In genomic region chr20:33466303-33466646, GRCh38 we compare ENCODE assay signal across 17 cellular contexts. TPM values are rescaled to one million over a fixed set of nuclear protein-coding genes. Genes with fewer than 3 reads are reported as not detected.
A peak's percentile ranks its signal among the peaks of the same experiment; 100 is the strongest.
DNase-seq lines count a peak whose midpoint lies in the region; ATAC-seq and TF ChIP-seq lines count a peak whose summit lies in the region.
"Had no signal": no experiment of that assay in that cellular context is flagged by ENCODE, and none has a peak within 500 bp of the region (broad histone marks: within the 10 kb centered on the region; RNA-seq: fewer than 3 reads in every experiment).

No MANE protein-coding gene starts in this region.

- H4K20me1 ChIP-seq in neural progenitor cell (ENCODE audit: low read depth): peaks cover 11% of the 10 kb centered on the region

- peaks cover 5% of the 10 kb centered on the region for H3F3A ChIP-seq in neural progenitor cell (ENCODE audit: low read depth)

- H3K4me1 ChIP-seq in neural progenitor cell: peaks cover 12% of the 10 kb centered on the region

- H3K4me1 Mint-ChIP-seq in neural progenitor cell: peaks cover 18% of the 10 kb centered on the region
- H3K4me1 Mint-ChIP-seq: CD4-positive, CD25-positive, alpha-beta regulatory T cell had no signal

- no peak overlapping the region for H3K9ac ChIP-seq in neural progenitor cell
- H3K9ac ChIP-seq: SK-N-SH had no signal

- H3K4me2 ChIP-seq in neural progenitor cell: no peak overlapping the region
- H3K4me2 ChIP-seq: SK-N-SH had no signal

- H3K27me3 Mint-ChIP-seq in neural progenitor cell (ENCODE audit: insufficient read depth, low read depth): peaks cover 9% of the 10 kb centered on the region
- H3K27me3 Mint-ChIP-seq: CD4-positive, CD25-positive, alpha-beta regulatory T cell had no signal

- H3K4me3 Mint-ChIP-seq in neural progenitor cell: no peak overlapping the region
- H3K4me3 Mint-ChIP-seq: CD4-positive, CD25-positive, alpha-beta regulatory T cell; HFFc6 had no signal

- peak overlapping the region; percentile 42 for H3K27ac Mint-ChIP-seq in neural progenitor cell
- H3K27ac Mint-ChIP-seq: CD4-positive, CD25-positive, alpha-beta regulatory T cell; HFFc6 had no signal

- H3K79me2 ChIP-seq in neural progenitor cell (ENCODE audit: low read depth): no peaks in the 10 kb centered on the region

- H3K9me3 Mint-ChIP-seq in neural progenitor cell: no peaks in the 10 kb centered on the region
- H3K9me3 Mint-ChIP-seq: CD4-positive, CD25-positive, alpha-beta regulatory T cell; HFFc6 had no signal

- TF ChIP-seq CTCF in neural progenitor cell (IDR thresholded peaks at IDR 0.05): no peak

- peak; percentile 14 for DNase-seq in NOMO-1 treated with DMSO at 0.1 percent for 48 hours (lab: John Stamatoyannopoulos, UW; ENCODE audit: unreplicated experiment)
- no peak for DNase-seq in NOMO-1 treated with dmso at 0.1 percent for 144 hours (lab: John Stamatoyannopoulos, UW; ENCODE audit: unreplicated experiment)
- DNase-seq in neural progenitor cell (ENCODE audit: low spot score): no peak
- DNase-seq in activated CD4-positive, alpha-beta T cell treated with anti-CD3 and anti-CD28 coated beads for 48 hours: no peak
- no peak for DNase-seq in HCEC 1CT
- DNase-seq in stimulated activated naive CD8-positive, alpha-beta T cell treated with anti-CD3 and anti-CD28 coated beads, Interleukin-15, Interleukin-2, amounts not matched to agents 100 U/mL and 50 U/mL, for 24 hours: no peak
- no peak for DNase-seq in NCI-H2107 treated with DMSO at 0.1 percent for 48 hours (lab: John Stamatoyannopoulos, UW; ENCODE audit: unreplicated experiment)
- DNase-seq: CD4-positive, CD25-positive, alpha-beta regulatory T cell; COR-L47; DND-41; HFFc6; MG63; NCI-H2081; SHP77; SK-N-SH had no signal

- peaks cover 16% of the 10 kb centered on the region for H3K27me3 ChIP-seq in neural progenitor cell
- H3K27me3 ChIP-seq: MG63 had no signal

- no peak overlapping the region for H3K4me3 ChIP-seq in neural progenitor cell
- H3K4me3 ChIP-seq: MG63 had no signal

- peak overlapping the region; percentile 95 for H3K27ac ChIP-seq in cingulate gyrus (ENCODE audit: low read depth, low read length)
- no peak overlapping the region for H3K27ac ChIP-seq in neural progenitor cell
- H3K27ac ChIP-seq: 22Rv1 had no signal

- no peak overlapping the region for H2AFZ ChIP-seq in neural progenitor cell (replicated peaks)

- no peaks in the 10 kb centered on the region for H3K36me3 ChIP-seq in neural progenitor cell
- H3K36me3 ChIP-seq: MG63 had no signal

- H3K9me3 ChIP-seq in neural progenitor cell (ENCODE audit: low read depth): no peaks in the 10 kb centered on the region
- H3K9me3 ChIP-seq: MG63, SK-N-SH had no signal

- no peak for ATAC-seq in stimulated activated naive CD8-positive, alpha-beta T cell treated with anti-CD3 and anti-CD28 coated beads, Interleukin-15, Interleukin-2, amounts not matched to agents 100 U/mL and 50 U/mL, for 24 hours

- H3K36me3 Mint-ChIP-seq in neural progenitor cell: no peaks in the 10 kb centered on the region
- H3K36me3 Mint-ChIP-seq: CD4-positive, CD25-positive, alpha-beta regulatory T cell had no signal

RNA-seq across cellular contexts. Expression of gene SNTA1, which starts 22.7 kb away (rescaled TPM):
- total RNA-seq in neural progenitor cell (ENCODE audit: low replicate concordance): 6.3 and 10.6 TPM in 2 replicates

RNA-seq across cellular contexts. Expression of gene CBFA2T2, which starts 23.6 kb away (rescaled TPM):
- total RNA-seq in neural progenitor cell (ENCODE audit: low replicate concordance): 11.9 and 26.4 TPM in 2 replicates
